In genomic region chr6:116278478-116278822, GRCh38 we compare ENCODE assay signal across 8 cellular contexts. TPM values are rescaled to one million over a fixed set of nuclear protein-coding genes. Genes with fewer than 3 reads are reported as not detected.
A peak's percentile ranks its signal among the peaks of the same experiment; 100 is the strongest.
DNase-seq lines count a peak whose midpoint lies in the region; ATAC-seq and TF ChIP-seq lines count a peak whose summit lies in the region.

No MANE protein-coding gene starts in this region.

- no peaks in the 10 kb centered on the region for H3K9me3 Mint-ChIP-seq in activated CD4-positive, alpha-beta memory T cell treated with anti-CD3 and anti-CD28 coated beads, Interleukin-2, amount 10 ng/mL, durations not matched to agents 7 days and 5 days

- H3K27ac ChIP-seq in hepatocyte (peak overlapping the region; percentile 98), spleen (peak overlapping the region; percentile 88 to 100 (median 99))

- H3K27ac Mint-ChIP-seq in activated CD4-positive, alpha-beta memory T cell treated with anti-CD3 and anti-CD28 coated beads, Interleukin-2, amount 10 ng/mL, durations not matched to agents 7 days and 5 days: peak overlapping the region; percentile 99

- H3K27me3 ChIP-seq in hepatocyte (no peaks in the 10 kb centered on the region), spleen (replicated peaks in 1 of 7) (no peaks in the 10 kb centered on the region)

- in situ Hi-C loops in G401 (cut with HindIII; ENCODE audit: low sequenced_read_pairs): no loop called here

- peaks cover 49% of the 10 kb centered on the region for H4K20me1 ChIP-seq in hepatocyte (ENCODE audit: insufficient read depth, poor library complexity, severe bottlenecking)

- WGBS in hepatocyte (ENCODE audit: low lambda C conversion rate, missing lambda C conversion rate): 82% methylated on average over 11 of the region's 11 CpGs
- 62 to 81% (median 71%) methylated on average over 11 of the region's 11 CpGs for WGBS in spleen, 5 donors

- TF ChIP-seq POLR2A in spleen (IDR thresholded peaks at IDR 0.05): no peak

- no peaks in the 10 kb centered on the region for H3K27me3 Mint-ChIP-seq in activated CD4-positive, alpha-beta memory T cell treated with anti-CD3 and anti-CD28 coated beads, Interleukin-2, amount 10 ng/mL, durations not matched to agents 7 days and 5 days

- TF ChIP-seq CTCF in HFF-Myc (IDR thresholded peaks at IDR 0.05; ENCODE audit: low read depth, low read length, missing control alignments) (no peak), hepatocyte (IDR thresholded peaks at IDR 0.05; ENCODE audit: poor library complexity) (no peak), spleen (IDR thresholded peaks at IDR 0.05 in 8 of 11, conservative IDR thresholded peaks at IDR 0.05 in 3 of 11) (no peak)

- peak overlapping the region; percentile 91 for H3K4me2 ChIP-seq in hepatocyte

- H3K9me2 ChIP-seq in hepatocyte (replicated peaks; ENCODE audit: insufficient read depth): no peaks in the 10 kb centered on the region

- peaks cover 75% of the 10 kb centered on the region for H3K79me2 ChIP-seq in hepatocyte

- DNase-seq in HFF-Myc (ENCODE audit: extremely low read depth, low read depth) (no peak), hepatocyte (ENCODE audit: low spot score) (no peak), spleen (peak; percentile 77), RKO (ENCODE audit: low spot score) (no peak), epidermal melanocyte (ENCODE audit: insufficient read length, low spot score) (no peak), G401 (ENCODE audit: low spot score) (no peak)
- no peak for DNase-seq in activated CD4-positive, alpha-beta memory T cell treated with anti-CD3 and anti-CD28 coated beads, Interleukin-2, amount 10 ng/mL, durations not matched to agents 7 days and 5 days

- no peak overlapping the region for H2AFZ ChIP-seq in hepatocyte

- peaks cover 51% of the 10 kb centered on the region for H3K4me1 Mint-ChIP-seq in activated CD4-positive, alpha-beta memory T cell treated with anti-CD3 and anti-CD28 coated beads, Interleukin-2, amount 10 ng/mL, durations not matched to agents 7 days and 5 days

- H3K36me3 Mint-ChIP-seq in activated CD4-positive, alpha-beta memory T cell treated with anti-CD3 and anti-CD28 coated beads, Interleukin-2, amount 10 ng/mL, durations not matched to agents 7 days and 5 days (ENCODE audit: low read depth): peaks cover 49% of the 10 kb centered on the region

- CTCF ChIA-PET in activated CD4-positive, alpha-beta memory T cell treated with anti-CD3 and anti-CD28 coated beads, Interleukin-2, amount 10 ng/mL, durations not matched to agents 7 days and 5 days (lab: Charles Lee): interaction anchor here (0.5 to 2.4 kb wide), 5 partner anchors 10 to 292 kb away, joined by 4 to 16 read pairs (median 12); partner anchors contain the start of genes RWDD1 and TSPYL4

- H3K4me3 Mint-ChIP-seq in activated CD4-positive, alpha-beta memory T cell treated with anti-CD3 and anti-CD28 coated beads, Interleukin-2, amount 10 ng/mL, durations not matched to agents 7 days and 5 days: peak overlapping the region; percentile 99

- POLR2A ChIA-PET in activated CD4-positive, alpha-beta memory T cell treated with anti-CD3 and anti-CD28 coated beads, Interleukin-2, amount 10 ng/mL, durations not matched to agents 7 days and 5 days (lab: Charles Lee): interaction anchor here (1.0 to 5.3 kb wide), 14 partner anchors 8 to 390 kb away, joined by 3 to 98 read pairs (median 8); partner anchors contain the start of genes NT5DC1, RWDD1, TSPYL4 and ZUP1

- ATAC-seq in HG02571 (IDR thresholded peaks at IDR 0.05; ENCODE audit: unreplicated experiment): no peak

- intact Hi-C loops in spleen (cut with DNase I; ENCODE audit: low total_unique reads): no loop called here

- H3K36me3 ChIP-seq in hepatocyte (replicated peaks; ENCODE audit: insufficient read depth, low read depth) (no peaks in the 10 kb centered on the region), spleen (peaks cover 0 to 39% (median 17%) of the 10 kb centered on the region in 6 donors)

- H3K4me1 ChIP-seq in hepatocyte (ENCODE audit: insufficient read depth) (peaks cover 20% of the 10 kb centered on the region), spleen (peaks cover 39 to 89% (median 67%) of the 10 kb centered on the region in 6 donors)

- H3K4me3 ChIP-seq in HFF-Myc (replicated peaks; ENCODE audit: low read depth, low read length): peak overlapping the region; percentile 94
- H3K4me3 ChIP-seq in hepatocyte: peak overlapping the region; percentile 70
- H3K4me3 ChIP-seq in spleen: peak overlapping the region; percentile 50 to 91 (median 81)

- H3K9me3 ChIP-seq in hepatocyte (ENCODE audit: low read depth) (no peaks in the 10 kb centered on the region), spleen (no peaks in the 10 kb centered on the region)

RNA-seq across cellular contexts. Expression of gene TSPYL1, which starts 1.3 kb away (rescaled TPM):
- total RNA-seq in activated CD4-positive, alpha-beta memory T cell treated with anti-CD3 and anti-CD28 coated beads, Interleukin-2, amount 10 ng/mL, durations not matched to agents 7 days and 5 days: 10 to 100 TPM; 47.6 to 48.4 TPM
- 76.7 and 85.0 TPM in 2 replicates for total RNA-seq in hepatocyte
- 24.2 and 32.1 TPM in 2 replicates for polyA plus RNA-seq in hepatocyte
- total RNA-seq in spleen: 10 to 100 TPM; 63.1 to 97.7 (median 73.4) TPM
- polyA plus RNA-seq in spleen: 10 to 100 TPM; 28.7 to 41.7 (median 29.2) TPM
- 99.1 and 131 TPM in 2 replicates for total RNA-seq in G401 (2014; rRNA removed; shearing (Covaris generic))

RNA-seq across cellular contexts. Expression of gene TSPYL4, which starts 24.6 kb away (rescaled TPM):
- 10 to 100 TPM; 16.9 TPM for total RNA-seq in activated CD4-positive, alpha-beta memory T cell treated with anti-CD3 and anti-CD28 coated beads, Interleukin-2, amount 10 ng/mL, durations not matched to agents 7 days and 5 days
- total RNA-seq in hepatocyte (24.3 and 25.3 TPM in 2 replicates), spleen (10 to 100 TPM; 11.2 to 19.0 (median 13.5) TPM)
- polyA plus RNA-seq in hepatocyte (11.9 and 13.0 TPM in 2 replicates), spleen (1 to 10 TPM; 7.2 to 7.8 (median 7.5) TPM)
- 10.5 and 14.0 TPM in 2 replicates for total RNA-seq in G401 (2014; rRNA removed; shearing (Covaris generic))
